ENCODE assay signal across 19 cellular contexts in the genomic region with DNA sequence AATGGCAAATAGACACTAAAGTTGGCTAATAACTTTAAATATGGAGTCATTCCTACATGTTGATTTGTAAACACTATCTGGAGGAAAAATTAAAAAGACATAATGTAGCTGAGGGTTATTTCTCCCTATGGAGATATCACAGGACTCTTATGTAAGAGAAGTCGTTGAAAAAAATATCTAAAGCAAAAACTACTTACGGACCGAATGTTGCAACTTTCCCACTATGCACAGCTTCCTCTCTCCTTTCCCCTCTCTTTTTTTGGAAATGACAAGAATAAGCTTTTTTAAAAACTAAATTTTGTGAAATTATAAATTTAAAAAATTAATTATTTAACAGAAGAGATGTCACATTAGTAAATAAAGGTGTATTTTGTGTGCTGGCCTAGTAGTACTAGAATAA.
"Had no signal": no experiment of that assay in that cellular context is flagged by ENCODE, and none has a peak within 500 bp of the region (broad histone marks: within the 10 kb centered on the region; RNA-seq: fewer than 3 reads in every experiment).

No MANE protein-coding gene starts in this region.

- H3K27me3 ChIP-seq: body of pancreas, right lobe of liver, spleen, transverse colon had no signal

- H3K9me3 ChIP-seq: body of pancreas, prostate gland, right lobe of liver, spleen, transverse colon had no signal

- H3K9me3 Mint-ChIP-seq: activated naive CD4-positive, alpha-beta T cell treated with anti-CD3 and anti-CD28 coated beads, Interleukin-2, amount 50 U/mL, for 24 hours; dendritic cell treated with granulocyte-macrophage colony-stimulating factor and Interleukin-4, amounts not matched to agents 40 ng/mL and 50 ng/mL, for 4 days; memory B cell; natural killer cell treated with Interleukin-12 subunit alpha and Interleukin-12 subunit beta and Interleukin-15 and Interleukin-18, amount 100 ng/mL, for 72 hours; stimulated activated memory B cell treated with anti-CD40 and anti-IgM and Interleukin-4, amounts not matched to agents 10 μg/mL and 1 μg/mL and 100 μg/mL, for 72 hours had no signal

- H3K36me3 Mint-ChIP-seq: activated naive CD4-positive, alpha-beta T cell treated with anti-CD3 and anti-CD28 coated beads, Interleukin-2, amount 50 U/mL, for 24 hours; memory B cell; natural killer cell treated with Interleukin-12 subunit alpha and Interleukin-12 subunit beta and Interleukin-15 and Interleukin-18, amount 100 ng/mL, for 72 hours; stimulated activated memory B cell treated with anti-CD40 and anti-IgM and Interleukin-4, amounts not matched to agents 10 μg/mL and 1 μg/mL and 100 μg/mL, for 72 hours had no signal

- H3K4me3 ChIP-seq: body of pancreas, prostate gland, right lobe of liver, spleen, transverse colon had no signal

- H3K4me1 ChIP-seq: body of pancreas, prostate gland had no signal

- H3K27me3 Mint-ChIP-seq: stimulated activated memory B cell treated with anti-CD40 and anti-IgM and Interleukin-4, amounts not matched to agents 10 μg/mL and 1 μg/mL and 100 μg/mL, for 72 hours had no signal

- DNase-seq: activated CD4-positive, alpha-beta T cell treated with anti-CD3 and anti-CD28 coated beads, Interleukin-2, amount 50 U/mL, for 4 hours; activated CD4-positive, CD25-positive, alpha-beta regulatory T cell treated with anti-CD3 and anti-CD28 coated beads, Interleukin-2, amount 50 U/mL, for 72 hours; activated T-cell treated with anti-CD3 and anti-CD28 coated beads, Interleukin-2, amount 50 U/mL, for 1 hour; amniotic stem cell; body of pancreas; central memory CD4-positive, alpha-beta T cell; erythroblast; glutamatergic neuron; nucleus accumbens; right lobe of liver; spleen; stimulated activated CD4-positive, alpha-beta T cell treated with anti-CD3 and anti-CD28 coated beads, Interleukin-1b, Interleukin-23, amount 100 ng/mL, for 48 hours; transverse colon had no signal

- H3K27ac Mint-ChIP-seq: activated naive CD4-positive, alpha-beta T cell treated with anti-CD3 and anti-CD28 coated beads, Interleukin-2, amount 50 U/mL, for 24 hours; dendritic cell treated with granulocyte-macrophage colony-stimulating factor and Interleukin-4, amounts not matched to agents 40 ng/mL and 50 ng/mL, for 4 days; memory B cell; natural killer cell treated with Interleukin-12 subunit alpha and Interleukin-12 subunit beta and Interleukin-15 and Interleukin-18, amount 100 ng/mL, for 72 hours; stimulated activated memory B cell treated with anti-CD40 and anti-IgM and Interleukin-4, amounts not matched to agents 10 μg/mL and 1 μg/mL and 100 μg/mL, for 72 hours had no signal

- H3K4me3 Mint-ChIP-seq: activated naive CD4-positive, alpha-beta T cell treated with anti-CD3 and anti-CD28 coated beads, Interleukin-2, amount 50 U/mL, for 24 hours; dendritic cell treated with granulocyte-macrophage colony-stimulating factor and Interleukin-4, amounts not matched to agents 40 ng/mL and 50 ng/mL, for 4 days; memory B cell; natural killer cell treated with Interleukin-12 subunit alpha and Interleukin-12 subunit beta and Interleukin-15 and Interleukin-18, amount 100 ng/mL, for 72 hours; stimulated activated memory B cell treated with anti-CD40 and anti-IgM and Interleukin-4, amounts not matched to agents 10 μg/mL and 1 μg/mL and 100 μg/mL, for 72 hours had no signal

- H3K36me3 ChIP-seq: prostate gland, right lobe of liver, spleen, transverse colon had no signal

- H3K27ac ChIP-seq: body of pancreas, prostate gland, right lobe of liver, transverse colon had no signal

- H3K4me1 Mint-ChIP-seq: activated naive CD4-positive, alpha-beta T cell treated with anti-CD3 and anti-CD28 coated beads, Interleukin-2, amount 50 U/mL, for 24 hours had no signal
